ENCODE assay signal across 1 cellular context in the genomic region with DNA sequence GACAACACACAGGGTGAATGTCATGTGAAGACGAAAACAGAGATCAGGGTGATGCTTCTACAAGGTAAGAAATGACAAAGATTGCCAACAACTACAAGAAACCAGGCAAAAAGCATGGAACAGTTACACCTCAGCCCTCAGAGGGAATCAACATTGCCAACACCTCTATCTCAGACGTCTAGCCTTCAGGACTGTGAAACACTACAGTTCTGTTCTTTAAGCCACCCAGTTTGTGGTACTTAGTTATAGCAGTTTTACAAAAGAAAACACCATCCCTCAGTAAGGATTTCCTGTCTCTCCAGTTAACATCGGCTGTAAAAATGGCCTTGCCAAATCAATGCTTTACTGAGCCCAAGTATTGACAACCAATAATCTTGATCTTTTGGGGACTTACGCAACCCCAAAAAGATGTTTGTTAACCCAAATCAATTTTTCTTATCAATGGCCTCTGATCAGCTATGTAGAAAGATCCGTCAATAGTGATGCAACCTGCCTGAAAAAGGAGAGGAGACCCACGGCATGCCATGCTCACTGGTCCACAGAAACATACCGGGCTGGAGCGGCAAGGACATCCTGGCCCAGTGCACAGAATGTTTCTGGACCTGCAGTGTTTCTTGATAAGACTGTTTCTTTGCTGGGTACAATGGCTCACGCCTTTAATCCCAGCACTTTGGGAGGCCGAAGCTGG.
TF ChIP-seq lines count a peak whose summit lies in the region.

No MANE protein-coding gene starts in this region.

TF ChIP-seq in HepG2, 621 proteins besides CTCF, POLR2A, EP300 and RAD21 (continued from another document and continues in another):
- TF ChIP-seq, protein P1, sequence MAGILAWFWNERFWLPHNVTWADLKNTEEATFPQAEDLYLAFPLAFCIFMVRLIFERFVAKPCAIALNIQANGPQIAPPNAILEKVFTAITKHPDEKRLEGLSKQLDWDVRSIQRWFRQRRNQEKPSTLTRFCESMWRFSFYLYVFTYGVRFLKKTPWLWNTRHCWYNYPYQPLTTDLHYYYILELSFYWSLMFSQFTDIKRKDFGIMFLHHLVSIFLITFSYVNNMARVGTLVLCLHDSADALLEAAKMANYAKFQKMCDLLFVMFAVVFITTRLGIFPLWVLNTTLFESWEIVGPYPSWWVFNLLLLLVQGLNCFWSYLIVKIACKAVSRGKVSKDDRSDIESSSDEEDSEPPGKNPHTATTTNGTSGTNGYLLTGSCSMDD (CRISPR knock-in tag; IDR thresholded peaks at IDR 0.05), result no peak
- TF ChIP-seq ZNF746 (CRISPR knock-in tag; IDR thresholded peaks at IDR 0.05) (no peak), HDAC1 (CRISPR knock-in tag; IDR thresholded peaks at IDR 0.05) (peak; percentile 91), DPF2 (CRISPR knock-in tag; IDR thresholded peaks at IDR 0.05; ENCODE audit: borderline replicate concordance, low read depth) (no peak), ZNF563 (CRISPR knock-in tag; IDR thresholded peaks at IDR 0.05) (peak; percentile 64; the same call in 1 of the 2 replicates), THYN1 (CRISPR knock-in tag; IDR thresholded peaks at IDR 0.05; ENCODE audit: borderline replicate concordance, low read depth) (no peak), ZBTB7A (CRISPR knock-in tag; IDR thresholded peaks at IDR 0.05) (no peak), ZFP36L1 (CRISPR knock-in tag; IDR thresholded peaks at IDR 0.05) (no peak), LCORL (IDR thresholded peaks at IDR 0.05) (no peak), LCORL (CRISPR knock-in tag; IDR thresholded peaks at IDR 0.05) (no peak), PHF21A (CRISPR knock-in tag; IDR thresholded peaks at IDR 0.05) (0 out of 2 replicates have a peak, but pooled peaks have one; percentile 39), KAT8 (CRISPR knock-in tag; IDR thresholded peaks at IDR 0.05) (peak; percentile 52; the same call in 1 of the 2 replicates), PREB (CRISPR knock-in tag; IDR thresholded peaks at IDR 0.05) (no peak), SRY (CRISPR knock-in tag; IDR thresholded peaks at IDR 0.05) (no peak), ETS1 (CRISPR knock-in tag; IDR thresholded peaks at IDR 0.05) (no peak), IKZF5 (CRISPR knock-in tag; IDR thresholded peaks at IDR 0.05) (no peak), KLF11 (CRISPR knock-in tag; IDR thresholded peaks at IDR 0.05) (no peak), ZNF629 (CRISPR knock-in tag; conservative IDR thresholded peaks at IDR 0.05) (0 out of 2 replicates have a peak, but pooled peaks have one; percentile 35), CHD4 (IDR thresholded peaks at IDR 0.05; ENCODE audit: borderline replicate concordance, low read length) (no peak), ZNF331 (CRISPR knock-in tag; IDR thresholded peaks at IDR 0.05) (peak; percentile 48; the same call in 1 of the 2 replicates), ONECUT2 (CRISPR knock-in tag; IDR thresholded peaks at IDR 0.05) (peak; percentile 96), MIER3 (CRISPR knock-in tag; IDR thresholded peaks at IDR 0.05; ENCODE audit: borderline replicate concordance) (peak; percentile 40; the same call in 1 of the 2 replicates), NBN (conservative IDR thresholded peaks at IDR 0.05) (no peak), FOXJ3 (CRISPR knock-in tag; IDR thresholded peaks at IDR 0.05; ENCODE audit: borderline replicate concordance) (peak; percentile 85; the same call in 1 of the 2 replicates), ZNF747 (CRISPR knock-in tag; IDR thresholded peaks at IDR 0.05; ENCODE audit: borderline replicate concordance) (no peak), ZNF782 (CRISPR knock-in tag; IDR thresholded peaks at IDR 0.05; ENCODE audit: borderline replicate concordance) (0 out of 2 replicates have a peak, but pooled peaks have one; percentile 15), CHD2 (IDR thresholded peaks at IDR 0.05; ENCODE audit: low read depth, low read length) (no peak), SKIL (CRISPR knock-in tag; IDR thresholded peaks at IDR 0.05; ENCODE audit: borderline replicate concordance) (no peak), HNF4A (CRISPR knock-in tag; IDR thresholded peaks at IDR 0.05) (peak; percentile 63), ZNF614 (CRISPR knock-in tag; IDR thresholded peaks at IDR 0.05; ENCODE audit: borderline replicate concordance) (no peak), ZNF766 (CRISPR knock-in tag; IDR thresholded peaks at IDR 0.05; ENCODE audit: borderline replicate concordance) (no peak), MYNN (CRISPR knock-in tag; IDR thresholded peaks at IDR 0.05; ENCODE audit: low read depth) (no peak), FOSL2 (CRISPR knock-in tag; IDR thresholded peaks at IDR 0.05) (peak; percentile 46), TGIF2 (CRISPR knock-in tag; IDR thresholded peaks at IDR 0.05) (0 out of 2 replicates have a peak, but pooled peaks have one; percentile 16), ZBTB3 (CRISPR knock-in tag; IDR thresholded peaks at IDR 0.05; ENCODE audit: borderline replicate concordance, low read depth) (no peak), BCL6 (CRISPR knock-in tag; IDR thresholded peaks at IDR 0.05) (peak; percentile 40; the same call in 1 of the 2 replicates), U2AF1 (optimal IDR thresholded peaks at IDR 0.05; ENCODE audit: low read depth, low read length) (no peak), ZEB1 (IDR thresholded peaks at IDR 0.05; ENCODE audit: insufficient replicate concordance, low read depth) (no peak), PRMT3 (CRISPR knock-in tag; IDR thresholded peaks at IDR 0.05; ENCODE audit: borderline replicate concordance, low read depth) (no peak), MLLT10 (CRISPR knock-in tag; IDR thresholded peaks at IDR 0.05) (no peak), SRF (IDR thresholded peaks at IDR 0.05; ENCODE audit: low read depth, low read length) (no peak), SIN3B (IDR thresholded peaks at IDR 0.05; ENCODE audit: low read length) (no peak), ZNF569 (CRISPR knock-in tag; IDR thresholded peaks at IDR 0.05; ENCODE audit: borderline replicate concordance) (no peak), ZNF737 (CRISPR knock-in tag; IDR thresholded peaks at IDR 0.05; ENCODE audit: borderline replicate concordance) (peak; percentile 71; the same call in 1 of the 2 replicates), MAFF (IDR thresholded peaks at IDR 0.05; ENCODE audit: low read depth, low read length) (no peak), ZNF264 (CRISPR knock-in tag; IDR thresholded peaks at IDR 0.05) (no peak), ZNF781 (CRISPR knock-in tag; IDR thresholded peaks at IDR 0.05; ENCODE audit: borderline replicate concordance, not compliant biosample characterization) (no peak), ZNF652 (CRISPR knock-in tag; IDR thresholded peaks at IDR 0.05; ENCODE audit: borderline replicate concordance, low read depth) (peak; percentile 49; the same call in 1 of the 2 replicates), RFX3 (CRISPR knock-in tag; IDR thresholded peaks at IDR 0.05) (no peak), GZF1 (CRISPR knock-in tag; IDR thresholded peaks at IDR 0.05) (no peak), HNRNPK (IDR thresholded peaks at IDR 0.05; ENCODE audit: low read depth, low read length, poor library complexity, severe bottlenecking) (no peak), KMT2A (CRISPR knock-in tag; IDR thresholded peaks at IDR 0.05) (no peak), KLF6 (CRISPR knock-in tag; IDR thresholded peaks at IDR 0.05) (peak; percentile 39; the same call in 1 of the 2 replicates), ZNF234 (CRISPR knock-in tag; conservative IDR thresholded peaks at IDR 0.05) (no peak)
- TF ChIP-seq, protein P2, sequence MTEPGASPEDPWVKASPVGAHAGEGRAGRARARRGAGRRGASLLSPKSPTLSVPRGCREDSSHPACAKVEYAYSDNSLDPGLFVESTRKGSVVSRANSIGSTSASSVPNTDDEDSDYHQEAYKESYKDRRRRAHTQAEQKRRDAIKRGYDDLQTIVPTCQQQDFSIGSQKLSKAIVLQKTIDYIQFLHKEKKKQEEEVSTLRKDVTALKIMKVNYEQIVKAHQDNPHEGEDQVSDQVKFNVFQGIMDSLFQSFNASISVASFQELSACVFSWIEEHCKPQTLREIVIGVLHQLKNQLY (CRISPR knock-in tag; IDR thresholded peaks at IDR 0.05), result peak; percentile 30; the same call in 1 of the 2 replicates
- TF ChIP-seq, protein P3, sequence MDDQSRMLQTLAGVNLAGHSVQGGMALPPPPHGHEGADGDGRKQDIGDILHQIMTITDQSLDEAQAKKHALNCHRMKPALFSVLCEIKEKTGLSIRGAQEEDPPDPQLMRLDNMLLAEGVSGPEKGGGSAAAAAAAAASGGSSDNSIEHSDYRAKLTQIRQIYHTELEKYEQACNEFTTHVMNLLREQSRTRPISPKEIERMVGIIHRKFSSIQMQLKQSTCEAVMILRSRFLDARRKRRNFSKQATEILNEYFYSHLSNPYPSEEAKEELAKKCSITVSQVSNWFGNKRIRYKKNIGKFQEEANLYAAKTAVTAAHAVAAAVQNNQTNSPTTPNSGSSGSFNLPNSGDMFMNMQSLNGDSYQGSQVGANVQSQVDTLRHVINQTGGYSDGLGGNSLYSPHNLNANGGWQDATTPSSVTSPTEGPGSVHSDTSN (CRISPR knock-in tag; IDR thresholded peaks at IDR 0.05; ENCODE audit: borderline replicate concordance), result no peak
- TF ChIP-seq, protein P4, sequence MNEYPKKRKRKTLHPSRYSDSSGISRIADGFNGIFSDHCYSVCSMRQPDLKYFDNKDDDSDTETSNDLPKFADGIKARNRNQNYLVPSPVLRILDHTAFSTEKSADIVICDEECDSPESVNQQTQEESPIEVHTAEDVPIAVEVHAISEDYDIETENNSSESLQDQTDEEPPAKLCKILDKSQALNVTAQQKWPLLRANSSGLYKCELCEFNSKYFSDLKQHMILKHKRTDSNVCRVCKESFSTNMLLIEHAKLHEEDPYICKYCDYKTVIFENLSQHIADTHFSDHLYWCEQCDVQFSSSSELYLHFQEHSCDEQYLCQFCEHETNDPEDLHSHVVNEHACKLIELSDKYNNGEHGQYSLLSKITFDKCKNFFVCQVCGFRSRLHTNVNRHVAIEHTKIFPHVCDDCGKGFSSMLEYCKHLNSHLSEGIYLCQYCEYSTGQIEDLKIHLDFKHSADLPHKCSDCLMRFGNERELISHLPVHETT (CRISPR knock-in tag; conservative IDR thresholded peaks at IDR 0.05), result no peak
- TF ChIP-seq, protein P5, sequence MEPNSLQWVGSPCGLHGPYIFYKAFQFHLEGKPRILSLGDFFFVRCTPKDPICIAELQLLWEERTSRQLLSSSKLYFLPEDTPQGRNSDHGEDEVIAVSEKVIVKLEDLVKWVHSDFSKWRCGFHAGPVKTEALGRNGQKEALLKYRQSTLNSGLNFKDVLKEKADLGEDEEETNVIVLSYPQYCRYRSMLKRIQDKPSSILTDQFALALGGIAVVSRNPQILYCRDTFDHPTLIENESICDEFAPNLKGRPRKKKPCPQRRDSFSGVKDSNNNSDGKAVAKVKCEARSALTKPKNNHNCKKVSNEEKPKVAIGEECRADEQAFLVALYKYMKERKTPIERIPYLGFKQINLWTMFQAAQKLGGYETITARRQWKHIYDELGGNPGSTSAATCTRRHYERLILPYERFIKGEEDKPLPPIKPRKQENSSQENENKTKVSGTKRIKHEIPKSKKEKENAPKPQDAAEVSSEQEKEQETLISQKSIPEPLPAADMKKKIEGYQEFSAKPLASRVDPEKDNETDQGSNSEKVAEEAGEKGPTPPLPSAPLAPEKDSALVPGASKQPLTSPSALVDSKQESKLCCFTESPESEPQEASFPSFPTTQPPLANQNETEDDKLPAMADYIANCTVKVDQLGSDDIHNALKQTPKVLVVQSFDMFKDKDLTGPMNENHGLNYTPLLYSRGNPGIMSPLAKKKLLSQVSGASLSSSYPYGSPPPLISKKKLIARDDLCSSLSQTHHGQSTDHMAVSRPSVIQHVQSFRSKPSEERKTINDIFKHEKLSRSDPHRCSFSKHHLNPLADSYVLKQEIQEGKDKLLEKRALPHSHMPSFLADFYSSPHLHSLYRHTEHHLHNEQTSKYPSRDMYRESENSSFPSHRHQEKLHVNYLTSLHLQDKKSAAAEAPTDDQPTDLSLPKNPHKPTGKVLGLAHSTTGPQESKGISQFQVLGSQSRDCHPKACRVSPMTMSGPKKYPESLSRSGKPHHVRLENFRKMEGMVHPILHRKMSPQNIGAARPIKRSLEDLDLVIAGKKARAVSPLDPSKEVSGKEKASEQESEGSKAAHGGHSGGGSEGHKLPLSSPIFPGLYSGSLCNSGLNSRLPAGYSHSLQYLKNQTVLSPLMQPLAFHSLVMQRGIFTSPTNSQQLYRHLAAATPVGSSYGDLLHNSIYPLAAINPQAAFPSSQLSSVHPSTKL (CRISPR knock-in tag; IDR thresholded peaks at IDR 0.05), result peak; percentile 56
